Comparison of ENCODE assay signal across 1 cellular context in genomic region chr15:66634540-66634939, GRCh38.
TF ChIP-seq lines count a peak whose summit lies in the region.

No MANE protein-coding gene starts in this region.

TF ChIP-seq in GM23338, 12 proteins besides CTCF, POLR2A, EP300 and RAD21 (continued from another document):
- TF ChIP-seq REST (IDR thresholded peaks at IDR 0.05; ENCODE audit: unreplicated experiment) (no peak), ZNF462 (CRISPR knock-in tag; IDR thresholded peaks at IDR 0.05) (no peak), EZH2phosphoT487 (IDR thresholded peaks at IDR 0.05; ENCODE audit: unreplicated experiment) (no peak), NANOG (IDR thresholded peaks at IDR 0.05; ENCODE audit: borderline replicate concordance) (no peak), ZNF114 (CRISPR knock-in tag; IDR thresholded peaks at IDR 0.05) (no peak)
- TF ChIP-seq, protein P1, sequence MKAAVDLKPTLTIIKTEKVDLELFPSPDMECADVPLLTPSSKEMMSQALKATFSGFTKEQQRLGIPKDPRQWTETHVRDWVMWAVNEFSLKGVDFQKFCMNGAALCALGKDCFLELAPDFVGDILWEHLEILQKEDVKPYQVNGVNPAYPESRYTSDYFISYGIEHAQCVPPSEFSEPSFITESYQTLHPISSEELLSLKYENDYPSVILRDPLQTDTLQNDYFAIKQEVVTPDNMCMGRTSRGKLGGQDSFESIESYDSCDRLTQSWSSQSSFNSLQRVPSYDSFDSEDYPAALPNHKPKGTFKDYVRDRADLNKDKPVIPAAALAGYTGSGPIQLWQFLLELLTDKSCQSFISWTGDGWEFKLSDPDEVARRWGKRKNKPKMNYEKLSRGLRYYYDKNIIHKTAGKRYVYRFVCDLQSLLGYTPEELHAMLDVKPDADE (IDR thresholded peaks at IDR 0.05) = no peak
